In genomic region chr11:1382831-1383607, GRCh38 we compare ENCODE assay signal across 8 cellular contexts. TPM values are rescaled to one million over a fixed set of nuclear protein-coding genes. Genes with fewer than 3 reads are reported as not detected.
A peak's percentile ranks its signal among the peaks of the same experiment; 100 is the strongest.
DNase-seq lines count a peak whose midpoint lies in the region; ATAC-seq, FAIRE-seq and TF ChIP-seq lines count a peak whose summit lies in the region.

No MANE protein-coding gene starts in this region.

- peaks cover 28% of the 10 kb centered on the region for H3K4me1 ChIP-seq in BLaER1
- peaks cover 0 to 6% of the 10 kb centered on the region in 2 experiments; a peak in 1 of 4 replicates for H3K4me1 ChIP-seq in SK-N-SH (ENCODE audit: control insufficient read depth in 1 of 2, insufficient read depth in 2 of 2, low read depth in 1 of 2, low read length in 1 of 2)
- H3K4me1 ChIP-seq in cardiac muscle cell (ENCODE audit: low read depth), result no peaks in the 10 kb centered on the region
- H3K4me1 ChIP-seq in pancreas, result no peaks in the 10 kb centered on the region
- H3K4me1 ChIP-seq in thoracic aorta (ENCODE audit: control insufficient read depth in 1 of 2, low read depth in 2 of 2), result peaks cover 3 to 4% of the 10 kb centered on the region in 2 donors

- H3K9ac ChIP-seq in BLaER1, result peak overlapping the region; percentile 58; the same call in 1 of the 2 replicates
- peak overlapping the region; percentile 59 for H3K9ac ChIP-seq in SK-N-SH

- H3K9me3 Mint-ChIP-seq in activated naive CD8-positive, alpha-beta T cell (ENCODE audit: low read depth), result no peaks in the 10 kb centered on the region

- H3K9me3 ChIP-seq in BLaER1, result no peaks in the 10 kb centered on the region
- no peaks in the 10 kb centered on the region for H3K9me3 ChIP-seq in SK-N-SH
- no peaks in the 10 kb centered on the region for H3K9me3 ChIP-seq in cardiac muscle cell (ENCODE audit: low read depth)
- H3K9me3 ChIP-seq in pancreas, result no peaks in the 10 kb centered on the region
- no peaks in the 10 kb centered on the region for H3K9me3 ChIP-seq in thoracic aorta

- no peaks in the 10 kb centered on the region for H3K9me2 ChIP-seq in SK-N-SH

- intact Hi-C loops in pancreas (cut with DNase I), result no loop called here

- H3K4me3 Mint-ChIP-seq in activated naive CD8-positive, alpha-beta T cell, result peak overlapping the region; percentile 74

- no peak for TF ChIP-seq RAD21 in Ishikawa (IDR thresholded peaks at IDR 0.05; ENCODE audit: low read depth)
- TF ChIP-seq RAD21 in SK-N-SH (IDR thresholded peaks at IDR 0.05; ENCODE audit: low read length), result no peak

- no peaks in the 10 kb centered on the region for H3F3A ChIP-seq in SK-N-SH (replicated peaks; ENCODE audit: insufficient read depth)

- WGBS in SK-N-SH (ENCODE audit: low lambda C conversion rate), result 8% methylated on average over 21 of the region's 56 CpGs
- WGBS in pancreas, 2 donors, result 0 to 1% methylated on average over 49 to 55 of the region's 56 CpGs

- peak overlapping the region; percentile 65; the same call in 1 of the 2 replicates for H3K27ac ChIP-seq in BLaER1
- H3K27ac ChIP-seq in SK-N-SH (ENCODE audit: low read depth in 2 of 2, low read length in 1 of 2), result peak overlapping the region in 1 of 2 experiments; percentile 63; a peak in 1 of 4 replicates
- H3K27ac ChIP-seq in cardiac muscle cell, result no peak overlapping the region
- H3K27ac ChIP-seq in pancreas, result peak overlapping the region; percentile 33 to 78 (median 64)
- H3K27ac ChIP-seq in thoracic aorta, result peak overlapping the region in 1 of 2 donors; percentile 59

- H3K36me3 ChIP-seq in BLaER1 (no peaks in the 10 kb centered on the region), SK-N-SH (replicated peaks in 1 of 2; ENCODE audit: control insufficient read depth in 1 of 2, insufficient read depth in 2 of 2, low read length in 1 of 2) (no peaks in the 10 kb centered on the region), cardiac muscle cell (no peaks in the 10 kb centered on the region), pancreas (no peaks in the 10 kb centered on the region), thoracic aorta (no peaks in the 10 kb centered on the region)

- H3K4me1 Mint-ChIP-seq in activated naive CD8-positive, alpha-beta T cell (ENCODE audit: low read depth), result peaks cover 11% of the 10 kb centered on the region

- H3K4me3 ChIP-seq in BLaER1 (peak overlapping the region; percentile 66), SK-N-SH (ENCODE audit: low read depth in 2 of 2, low read length in 1 of 2) (peak overlapping the region; percentile 45 to 62), cardiac muscle cell (peak overlapping the region; percentile 34), pancreas (peak overlapping the region; percentile 30 to 67 (median 45)), thoracic aorta (peak overlapping the region; percentile 83)

- TF ChIP-seq CTCF in SK-N-SH (IDR thresholded peaks at IDR 0.05), result no peak; the same call in 1 of the 2 replicates
- no peak for TF ChIP-seq CTCF in cardiac muscle cell (IDR thresholded peaks at IDR 0.05; ENCODE audit: low read depth, low read length)
- no peak for TF ChIP-seq CTCF in pancreas (IDR thresholded peaks at IDR 0.05)
- TF ChIP-seq CTCF in thoracic aorta (IDR thresholded peaks at IDR 0.05), result peak; percentile 8

- peaks cover 3% of the 10 kb centered on the region for H3K27me3 ChIP-seq in BLaER1
- H3K27me3 ChIP-seq in SK-N-SH (ENCODE audit: insufficient read depth), result no peaks in the 10 kb centered on the region
- peaks cover 14% of the 10 kb centered on the region for H3K27me3 ChIP-seq in cardiac muscle cell
- no peaks in the 10 kb centered on the region for H3K27me3 ChIP-seq in pancreas
- no peaks in the 10 kb centered on the region for H3K27me3 ChIP-seq in thoracic aorta (replicated peaks; ENCODE audit: insufficient read depth)

- H3K27ac Mint-ChIP-seq in activated naive CD8-positive, alpha-beta T cell, result peak overlapping the region; percentile 64

- TF ChIP-seq EP300 in Ishikawa (IDR thresholded peaks at IDR 0.05; ENCODE audit: borderline replicate concordance) (no peak), SK-N-SH (IDR thresholded peaks at IDR 0.05; ENCODE audit: borderline replicate concordance in 1 of 2, low read depth in 1 of 2, low read length in 1 of 2) (no peak)

- H3K4me2 ChIP-seq in BLaER1 (peak overlapping the region; percentile 90), SK-N-SH (peak overlapping the region; percentile 79)

- CTCF ChIA-PET in SK-N-SH (lab: Yijun Ruan, JAX), result no interaction called here

- POLR2A ChIA-PET in SK-N-SH (lab: Yijun Ruan, JAX), result interaction anchor here (0.6 kb wide), 2 partner anchors 10 to 296 kb away, joined by 3 to 4 read pairs; no protein-coding TSS in a partner anchor

- no peaks in the 10 kb centered on the region for H3K36me3 Mint-ChIP-seq in activated naive CD8-positive, alpha-beta T cell

- DNase-seq in SK-N-SH, result peak; percentile 91
- DNase-seq in cardiac muscle cell (ENCODE audit: low read depth in 1 of 2, low spot score in 1 of 2), result peak; percentile 71 to 76
- DNase-seq in pancreas, result peak; percentile 66 to 89 (median 82)
- DNase-seq in thoracic aorta (ENCODE audit: low spot score), result peak; percentile 35

- no peaks in the 10 kb centered on the region for H3K27me3 Mint-ChIP-seq in activated naive CD8-positive, alpha-beta T cell

- H3K79me2 ChIP-seq in SK-N-SH (ENCODE audit: insufficient read depth), result no peaks in the 10 kb centered on the region

- no peak for FAIRE-seq in pancreas (lab: Jason Lieb, UNC)

- H2AFZ ChIP-seq in SK-N-SH (ENCODE audit: low read depth), result peak overlapping the region; percentile 91; the same call in 1 of the 2 replicates

- no peaks in the 10 kb centered on the region for H4K20me1 ChIP-seq in BLaER1
- no peaks in the 10 kb centered on the region for H4K20me1 ChIP-seq in SK-N-SH (ENCODE audit: insufficient read depth)

- peak; percentile 58 for ATAC-seq in GM21360 (IDR thresholded peaks at IDR 0.05; ENCODE audit: unreplicated experiment)
- ATAC-seq in pancreas, result peak; percentile 88 to 94 (median 92)
- ATAC-seq in thoracic aorta (ENCODE audit: insufficient number of reproducible peaks, low FRiP score, low read depth), result peak; percentile 64

TF ChIP-seq in Ishikawa, 13 proteins besides CTCF, POLR2A, EP300 and RAD21 (continues in another document):
- TF ChIP-seq NFIC (IDR thresholded peaks at IDR 0.05) (no peak), ZBTB7A (IDR thresholded peaks at IDR 0.05; ENCODE audit: low read depth) (peak; percentile 62), USF1 (IDR thresholded peaks at IDR 0.05) (no peak)

TF ChIP-seq in SK-N-SH, 30 proteins besides CTCF, POLR2A, EP300 and RAD21:
- TF ChIP-seq NRF1 (IDR thresholded peaks at IDR 0.05; ENCODE audit: low read depth, low read length) (peak; percentile 45), TAF1 (IDR thresholded peaks at IDR 0.05; ENCODE audit: borderline replicate concordance, low read depth, low read length) (no peak)

RNA-seq across cellular contexts. Expression of gene BRSK2, which starts 6.7 kb away (rescaled TPM):
- 0.64 and 0.80 TPM in 2 replicates for polyA plus RNA-seq in SK-N-SH (2012; rRNA removed)
- polyA plus RNA-seq in SK-N-SH (2012; cell fraction: cytosol; rRNA removed), result 0.26 and 0.68 TPM in 2 replicates
- 1.1 and 3.0 TPM in 2 replicates for polyA plus RNA-seq in SK-N-SH (2012; cell fraction: nucleus; rRNA removed)
- 0.69 and 3.0 TPM in 2 replicates for total RNA-seq in cardiac muscle cell
- 1.2 and 2.7 TPM in 2 replicates for polyA plus RNA-seq in cardiac muscle cell
- 10 to 100 TPM; 44.2 to 77.6 (median 62.0) TPM for total RNA-seq in pancreas
- polyA plus RNA-seq in pancreas, result 100 to 1,000 TPM in 1 of 2 donors, 10 to 100 TPM in 1; 77.0 to 215 TPM
- 1 to 10 TPM in 1 of 2 donors, not detected in 1; 1.2 TPM for total RNA-seq in thoracic aorta

Comparison
In these comparisons a context has a peak if more than half of its experiments do, and no peak if none do; other contexts are left out.
1. DNase-seq: peak in every context shown above with its lines; median percentile 91 in SK-N-SH; 82 in pancreas; 74 in cardiac muscle cell; 35 in thoracic aorta.
2. RNA of gene BRSK2, which starts 6.7 kb away (total RNA-seq): 44.2 to 77.6 TPM in pancreas; 1.2 TPM in thoracic aorta and 0.69 to 3.0 TPM in cardiac muscle cell; every median in the first group is over 10 times any median in the second.
3. Peak in every context shown above with its lines, with median percentiles within 50 percentile points of each other: H3K4me3 ChIP-seq and ATAC-seq.